24 cellular contexts compared by ENCODE assay signal in genomic region chr16:59510008-59510424, GRCh38.
DNase-seq lines count a peak whose midpoint lies in the region; ATAC-seq and TF ChIP-seq lines count a peak whose summit lies in the region.
"Had no signal": no experiment of that assay in that cellular context is flagged by ENCODE, and none has a peak within 500 bp of the region (broad histone marks: within the 10 kb centered on the region; RNA-seq: fewer than 3 reads in every experiment).

No MANE protein-coding gene starts in this region.

- H3K27me3 ChIP-seq in RWPE2 (ENCODE audit: insufficient read depth, poor library complexity, severe bottlenecking), result no peaks in the 10 kb centered on the region
- H3K27me3 ChIP-seq: breast epithelium, colonic mucosa, esophagus muscularis mucosa, uterus had no signal

- H3K9me3 Mint-ChIP-seq in glutamatergic neuron (ENCODE audit: unreplicated experiment), result no peaks in the 10 kb centered on the region

- in situ Hi-C loops in G401 (cut with HindIII; ENCODE audit: low sequenced_read_pairs), result no loop called here

- H3K27ac Mint-ChIP-seq in glutamatergic neuron (ENCODE audit: unreplicated experiment), result no peak overlapping the region
- H3K27ac Mint-ChIP-seq: CD4-positive, CD25-positive, alpha-beta regulatory T cell; effector memory CD8-positive, alpha-beta T cell had no signal

- H3K36me3 ChIP-seq in RWPE2 (ENCODE audit: low read depth), result no peaks in the 10 kb centered on the region
- H3K36me3 ChIP-seq: breast epithelium, colonic mucosa, esophagus muscularis mucosa, uterus had no signal

- no peaks in the 10 kb centered on the region for H3K27me3 Mint-ChIP-seq in glutamatergic neuron (ENCODE audit: unreplicated experiment)
- H3K27me3 Mint-ChIP-seq: CD4-positive, CD25-positive, alpha-beta regulatory T cell; effector memory CD8-positive, alpha-beta T cell had no signal

- DNase-seq in G401 (ENCODE audit: low spot score), result peak; percentile 12
- DNase-seq in RWPE2 (ENCODE audit: low spot score), result no peak
- DNase-seq in head of caudate nucleus, result peak in 38 of 42 donors; percentile 2 to 73 (median 32)
- peak in 35 of 49 donors; percentile 1 to 71 (median 23) for DNase-seq in substantia nigra (lab: John Stamatoyannopoulos, UW)
- no peak for DNase-seq in epidermal melanocyte (ENCODE audit: insufficient read length, low spot score)
- DNase-seq in glutamatergic neuron, result no peak
- DNase-seq: activated CD4-positive, alpha-beta T cell treated with anti-CD3 and anti-CD28 coated beads for 48 hours; activated naive CD4-positive, alpha-beta T cell; activated T-cell treated with anti-CD3 and anti-CD28 coated beads, Interleukin-2, amount 50 U/mL, for 48 hours; CD4-positive, CD25-positive, alpha-beta regulatory T cell; colonic mucosa; effector memory CD8-positive, alpha-beta T cell; KBM-7; kidney glomerular epithelial cell; NCI-H1436 treated with DMSO at 0.1 percent for 48 hours; NCI-H526; small intestine; stimulated activated CD4-positive, alpha-beta T cell treated with anti-CD3 and anti-CD28 coated beads, Interleukin-1b, Interleukin-23, amount 100 ng/mL, for 48 hours; T-helper 2 cell; uterus had no signal

- intact Hi-C loops in head of caudate nucleus (cut with DNase I), result no loop called here

- TF ChIP-seq CTCF in RWPE2 (IDR thresholded peaks at IDR 0.05; ENCODE audit: poor library complexity, severe bottlenecking) (no peak), glutamatergic neuron (IDR thresholded peaks at IDR 0.05; ENCODE audit: partially characterized antibody, unreplicated experiment) (no peak)

- H3K9me3 ChIP-seq in RWPE2 (ENCODE audit: severe bottlenecking), result no peaks in the 10 kb centered on the region
- H3K9me3 ChIP-seq: colonic mucosa, uterus had no signal

- no peaks in the 10 kb centered on the region for H3K4me1 Mint-ChIP-seq in glutamatergic neuron (ENCODE audit: low read depth, unreplicated experiment)
- H3K4me1 Mint-ChIP-seq: CD4-positive, CD25-positive, alpha-beta regulatory T cell had no signal

- H3K27ac ChIP-seq in RWPE2 (ENCODE audit: poor library complexity, severe bottlenecking) (no peak overlapping the region), substantia nigra (ENCODE audit: low read depth, low read length, poor library complexity, severe bottlenecking) (no peak overlapping the region)
- H3K27ac ChIP-seq: breast epithelium, colonic mucosa, esophagus muscularis mucosa, uterus had no signal

- no peak overlapping the region for H3K4me3 ChIP-seq in RWPE2 (ENCODE audit: severe bottlenecking)
- H3K4me3 ChIP-seq: breast epithelium, colonic mucosa, esophagus muscularis mucosa, lung, uterus had no signal

- H3K4me1 ChIP-seq in RWPE2 (ENCODE audit: insufficient read depth, poor library complexity, severe bottlenecking), result no peaks in the 10 kb centered on the region
- H3K4me1 ChIP-seq: breast epithelium, colonic mucosa, uterus had no signal

- H3K4me3 Mint-ChIP-seq in glutamatergic neuron (ENCODE audit: unreplicated experiment), result no peak overlapping the region
- H3K4me3 Mint-ChIP-seq: CD4-positive, CD25-positive, alpha-beta regulatory T cell; effector memory CD8-positive, alpha-beta T cell had no signal

- H3K36me3 Mint-ChIP-seq in glutamatergic neuron (ENCODE audit: unreplicated experiment), result no peaks in the 10 kb centered on the region
- H3K36me3 Mint-ChIP-seq: CD4-positive, CD25-positive, alpha-beta regulatory T cell had no signal

- ATAC-seq in RWPE2 (ENCODE audit: low read depth) (peak; percentile 61), HG03196 (IDR thresholded peaks at IDR 0.05; ENCODE audit: unreplicated experiment) (no peak)
- ATAC-seq: effector memory CD8-positive, alpha-beta T cell had no signal

Comparison
In these comparisons a context has a peak if more than half of its experiments do, and no peak if none do; other contexts are left out.
1. DNase-seq: peak in G401 (single experiment), head of caudate nucleus (38 of 42) and substantia nigra (35 of 49); none in RWPE2 (single experiment), epidermal melanocyte (single experiment) and glutamatergic neuron (single experiment).